1 cellular context compared by ENCODE assay signal in the genomic region with DNA sequence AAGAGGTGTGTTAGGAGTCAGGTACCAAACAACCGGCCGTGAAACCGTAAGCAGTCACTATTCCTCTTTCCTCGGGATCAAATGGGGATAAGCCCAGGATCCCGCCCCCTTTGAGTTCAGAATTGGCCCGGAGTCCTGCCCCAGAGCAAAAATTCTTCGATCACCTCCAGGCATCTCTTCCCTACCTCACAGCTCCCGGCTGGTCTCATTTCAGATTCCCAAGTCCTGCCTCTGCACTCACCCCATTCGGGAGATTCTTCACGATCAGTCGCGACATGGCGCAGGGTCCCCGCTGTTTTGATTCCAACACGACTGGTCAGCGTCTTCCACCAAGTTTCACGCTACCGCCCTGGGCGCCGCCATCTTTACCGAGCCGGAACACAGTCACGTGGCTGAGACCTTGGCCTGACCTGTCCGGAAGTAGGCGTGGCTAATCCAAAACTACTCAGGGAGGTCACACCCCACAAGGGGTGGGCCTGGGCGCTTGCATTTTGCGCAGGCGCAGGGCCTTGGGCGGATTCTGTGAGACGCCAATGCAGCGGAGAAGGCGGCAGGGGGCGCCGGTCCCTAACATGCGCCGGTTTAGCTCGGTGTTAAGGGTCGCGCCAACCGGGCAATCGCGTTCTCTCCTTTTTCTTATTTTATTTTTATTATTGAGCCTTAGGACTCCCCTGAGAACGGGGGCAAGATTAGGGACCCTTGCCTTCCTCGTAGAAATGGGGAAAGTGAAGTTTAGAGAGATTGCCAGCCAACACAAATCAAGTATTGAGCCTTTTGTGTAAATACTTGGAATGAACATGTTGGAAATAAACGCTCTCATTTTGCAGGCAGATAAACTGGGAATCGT.
A peak's percentile ranks its signal among the peaks of the same experiment; 100 is the strongest.
TF ChIP-seq lines count a peak whose summit lies in the region.

RBM19 (minus strand) TSS at position 375 of the 847 bp plus-strand sequence; CDS start at position 277, 98 bp downstream.

TF ChIP-seq in HepG2, 621 proteins besides CTCF, POLR2A, EP300 and RAD21 (continued from another document and continues in another):
- TF ChIP-seq ZSCAN5A (CRISPR knock-in tag; IDR thresholded peaks at IDR 0.05; ENCODE audit: borderline replicate concordance), result no peak; the same call in 1 of the 2 replicates
- TF ChIP-seq SP1 (IDR thresholded peaks at IDR 0.05), result no peak
- peak; percentile 91 for TF ChIP-seq SP1 (CRISPR knock-in tag; IDR thresholded peaks at IDR 0.05)
- no peak for TF ChIP-seq NFYB (CRISPR knock-in tag; IDR thresholded peaks at IDR 0.05)
- 0 out of 2 replicates have a peak, but pooled peaks have one; percentile 33 for TF ChIP-seq HIVEP1 (CRISPR knock-in tag; IDR thresholded peaks at IDR 0.05)
- TF ChIP-seq PHF8 (CRISPR knock-in tag; IDR thresholded peaks at IDR 0.05), result peak; percentile 74
- no peak for TF ChIP-seq GPN1 (CRISPR knock-in tag; IDR thresholded peaks at IDR 0.05; ENCODE audit: borderline replicate concordance)
- no peak for TF ChIP-seq ZNF460 (CRISPR knock-in tag; IDR thresholded peaks at IDR 0.05; ENCODE audit: borderline replicate concordance)
- TF ChIP-seq, protein P1, sequence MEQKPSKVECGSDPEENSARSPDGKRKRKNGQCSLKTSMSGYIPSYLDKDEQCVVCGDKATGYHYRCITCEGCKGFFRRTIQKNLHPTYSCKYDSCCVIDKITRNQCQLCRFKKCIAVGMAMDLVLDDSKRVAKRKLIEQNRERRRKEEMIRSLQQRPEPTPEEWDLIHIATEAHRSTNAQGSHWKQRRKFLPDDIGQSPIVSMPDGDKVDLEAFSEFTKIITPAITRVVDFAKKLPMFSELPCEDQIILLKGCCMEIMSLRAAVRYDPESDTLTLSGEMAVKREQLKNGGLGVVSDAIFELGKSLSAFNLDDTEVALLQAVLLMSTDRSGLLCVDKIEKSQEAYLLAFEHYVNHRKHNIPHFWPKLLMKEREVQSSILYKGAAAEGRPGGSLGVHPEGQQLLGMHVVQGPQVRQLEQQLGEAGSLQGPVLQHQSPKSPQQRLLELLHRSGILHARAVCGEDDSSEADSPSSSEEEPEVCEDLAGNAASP (CRISPR knock-in tag; IDR thresholded peaks at IDR 0.05; ENCODE audit: borderline replicate concordance), result peak; percentile 24; the same call in 1 of the 2 replicates
- peak; percentile 53; the same call in 1 of the 2 replicates for TF ChIP-seq ZFX (CRISPR knock-in tag; IDR thresholded peaks at IDR 0.05; ENCODE audit: low read depth)
- TF ChIP-seq ZNF441 (CRISPR knock-in tag; IDR thresholded peaks at IDR 0.05; ENCODE audit: borderline replicate concordance), result peak; percentile 67; the same call in 1 of the 2 replicates
- TF ChIP-seq SRY (CRISPR knock-in tag; IDR thresholded peaks at IDR 0.05), result 0 out of 2 replicates have a peak, but pooled peaks have one; percentile 33
- TF ChIP-seq IRF2 (CRISPR knock-in tag; IDR thresholded peaks at IDR 0.05), result no peak; the same call in none of the 2 replicates
- peak; percentile 95 for TF ChIP-seq GABPB1 (CRISPR knock-in tag; IDR thresholded peaks at IDR 0.05)
- TF ChIP-seq, protein P2, sequence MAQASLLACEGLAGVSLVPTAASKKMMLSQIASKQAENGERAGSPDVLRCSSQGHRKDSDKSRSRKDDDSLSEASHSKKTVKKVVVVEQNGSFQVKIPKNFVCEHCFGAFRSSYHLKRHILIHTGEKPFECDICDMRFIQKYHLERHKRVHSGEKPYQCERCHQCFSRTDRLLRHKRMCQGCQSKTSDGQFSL (CRISPR knock-in tag; IDR thresholded peaks at IDR 0.05), result no peak
- no peak for TF ChIP-seq KLF15 (CRISPR knock-in tag; IDR thresholded peaks at IDR 0.05; ENCODE audit: borderline replicate concordance)
- TF ChIP-seq, protein P3, sequence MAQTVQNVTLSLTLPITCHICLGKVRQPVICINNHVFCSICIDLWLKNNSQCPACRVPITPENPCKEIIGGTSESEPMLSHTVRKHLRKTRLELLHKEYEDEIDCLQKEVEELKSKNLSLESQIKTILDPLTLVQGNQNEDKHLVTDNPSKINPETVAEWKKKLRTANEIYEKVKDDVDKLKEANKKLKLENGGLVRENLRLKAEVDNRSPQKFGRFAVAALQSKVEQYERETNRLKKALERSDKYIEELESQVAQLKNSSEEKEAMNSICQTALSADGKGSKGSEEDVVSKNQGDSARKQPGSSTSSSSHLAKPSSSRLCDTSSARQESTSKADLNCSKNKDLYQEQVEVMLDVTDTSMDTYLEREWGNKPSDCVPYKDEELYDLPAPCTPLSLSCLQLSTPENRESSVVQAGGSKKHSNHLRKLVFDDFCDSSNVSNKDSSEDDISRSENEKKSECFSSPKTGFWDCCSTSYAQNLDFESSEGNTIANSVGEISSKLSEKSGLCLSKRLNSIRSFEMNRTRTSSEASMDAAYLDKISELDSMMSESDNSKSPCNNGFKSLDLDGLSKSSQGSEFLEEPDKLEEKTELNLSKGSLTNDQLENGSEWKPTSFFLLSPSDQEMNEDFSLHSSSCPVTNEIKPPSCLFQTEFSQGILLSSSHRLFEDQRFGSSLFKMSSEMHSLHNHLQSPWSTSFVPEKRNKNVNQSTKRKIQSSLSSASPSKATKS (CRISPR knock-in tag; IDR thresholded peaks at IDR 0.05), result no peak
- TF ChIP-seq DPF2 (CRISPR knock-in tag; IDR thresholded peaks at IDR 0.05; ENCODE audit: borderline replicate concordance, low read depth), result no peak
- no peak for TF ChIP-seq PBX3 (CRISPR knock-in tag; IDR thresholded peaks at IDR 0.05; ENCODE audit: borderline replicate concordance)
- TF ChIP-seq FOSL2 (CRISPR knock-in tag; IDR thresholded peaks at IDR 0.05), result no peak; the same call in 1 of the 2 replicates
- no peak for TF ChIP-seq ZNF773 (CRISPR knock-in tag; IDR thresholded peaks at IDR 0.05; ENCODE audit: borderline replicate concordance)
- peak; percentile 83; the same call in 1 of the 2 replicates for TF ChIP-seq DMAP1 (CRISPR knock-in tag; IDR thresholded peaks at IDR 0.05)
- no peak for TF ChIP-seq DNMT1 (CRISPR knock-in tag; IDR thresholded peaks at IDR 0.05)
- peak; percentile 63; the same call in 1 of the 2 replicates for TF ChIP-seq PITX1 (CRISPR knock-in tag; IDR thresholded peaks at IDR 0.05)
- TF ChIP-seq KDM1A (CRISPR knock-in tag; IDR thresholded peaks at IDR 0.05), result no peak
- peak; percentile 75 for TF ChIP-seq POLR2G (IDR thresholded peaks at IDR 0.05; ENCODE audit: low read depth, low read length)
- TF ChIP-seq KDM2A (CRISPR knock-in tag; IDR thresholded peaks at IDR 0.05; ENCODE audit: borderline replicate concordance, low read depth), result peak; percentile 75; the same call in 1 of the 2 replicates
- peak; percentile 31; the same call in 1 of the 2 replicates for TF ChIP-seq ZMYM3 (CRISPR knock-in tag; IDR thresholded peaks at IDR 0.05)
- peak; percentile 15; the same call in 1 of the 2 replicates for TF ChIP-seq FOXO1 (CRISPR knock-in tag; IDR thresholded peaks at IDR 0.05)
- peak; percentile 9; the same call in 1 of the 2 replicates for TF ChIP-seq ZNF644 (CRISPR knock-in tag; IDR thresholded peaks at IDR 0.05; ENCODE audit: low read depth)
- no peak for TF ChIP-seq ZNF546 (CRISPR knock-in tag; conservative IDR thresholded peaks at IDR 0.05)
- TF ChIP-seq ZNF629 (CRISPR knock-in tag; conservative IDR thresholded peaks at IDR 0.05), result 0 out of 2 replicates have a peak, but pooled peaks have one; percentile 11
- no peak for TF ChIP-seq ZNF468 (CRISPR knock-in tag; IDR thresholded peaks at IDR 0.05)
- 0 out of 2 replicates have a peak, but pooled peaks have one; percentile 45 for TF ChIP-seq PRDM10 (CRISPR knock-in tag; IDR thresholded peaks at IDR 0.05; ENCODE audit: low read depth)
- TF ChIP-seq MAFK (conservative IDR thresholded peaks at IDR 0.05 in 1 of 2, IDR thresholded peaks at IDR 0.05 in 1 of 2; ENCODE audit: low read length in 2 of 2), result peak in 1 of 2 experiments; percentile 21; a peak in 1 of 4 replicates
- 0 out of 2 replicates have a peak, but pooled peaks have one; percentile 32 for TF ChIP-seq RFXAP (CRISPR knock-in tag; IDR thresholded peaks at IDR 0.05; ENCODE audit: borderline replicate concordance)
- no peak for TF ChIP-seq PAF1 (CRISPR knock-in tag; IDR thresholded peaks at IDR 0.05)
- TF ChIP-seq, protein P4, sequence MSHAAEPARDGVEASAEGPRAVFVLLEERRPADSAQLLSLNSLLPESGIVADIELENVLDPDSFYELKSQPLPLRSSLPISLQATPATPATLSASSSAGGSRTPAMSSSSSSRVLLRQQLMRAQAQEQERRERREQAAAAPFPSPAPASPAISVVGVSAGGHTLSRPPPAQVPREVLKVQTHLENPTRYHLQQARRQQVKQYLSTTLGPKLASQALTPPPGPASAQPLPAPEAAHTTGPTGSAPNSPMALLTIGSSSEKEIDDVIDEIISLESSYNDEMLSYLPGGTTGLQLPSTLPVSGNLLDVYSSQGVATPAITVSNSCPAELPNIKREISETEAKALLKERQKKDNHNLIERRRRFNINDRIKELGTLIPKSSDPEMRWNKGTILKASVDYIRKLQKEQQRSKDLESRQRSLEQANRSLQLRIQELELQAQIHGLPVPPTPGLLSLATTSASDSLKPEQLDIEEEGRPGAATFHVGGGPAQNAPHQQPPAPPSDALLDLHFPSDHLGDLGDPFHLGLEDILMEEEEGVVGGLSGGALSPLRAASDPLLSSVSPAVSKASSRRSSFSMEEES (CRISPR knock-in tag; IDR thresholded peaks at IDR 0.05), result peak; percentile 72
- peak; percentile 50 for TF ChIP-seq AGO1 (IDR thresholded peaks at IDR 0.05; ENCODE audit: low read depth, low read length, poor library complexity, severe bottlenecking)
- TF ChIP-seq, protein P5, sequence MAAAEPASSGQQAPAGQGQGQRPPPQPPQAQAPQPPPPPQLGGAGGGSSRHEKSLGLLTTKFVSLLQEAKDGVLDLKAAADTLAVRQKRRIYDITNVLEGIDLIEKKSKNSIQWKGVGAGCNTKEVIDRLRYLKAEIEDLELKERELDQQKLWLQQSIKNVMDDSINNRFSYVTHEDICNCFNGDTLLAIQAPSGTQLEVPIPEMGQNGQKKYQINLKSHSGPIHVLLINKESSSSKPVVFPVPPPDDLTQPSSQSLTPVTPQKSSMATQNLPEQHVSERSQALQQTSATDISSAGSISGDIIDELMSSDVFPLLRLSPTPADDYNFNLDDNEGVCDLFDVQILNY (CRISPR knock-in tag; conservative IDR thresholded peaks at IDR 0.05), result no peak
- TF ChIP-seq ERF (CRISPR knock-in tag; IDR thresholded peaks at IDR 0.05), result peak; percentile 21; the same call in 1 of the 2 replicates
- TF ChIP-seq HDAC2 (CRISPR knock-in tag; IDR thresholded peaks at IDR 0.05), result peak; percentile 91
- TF ChIP-seq SALL2 (CRISPR knock-in tag; IDR thresholded peaks at IDR 0.05), result no peak
- TF ChIP-seq MLLT10 (CRISPR knock-in tag; IDR thresholded peaks at IDR 0.05), result no peak
- TF ChIP-seq ZBTB8A (CRISPR knock-in tag; IDR thresholded peaks at IDR 0.05; ENCODE audit: borderline replicate concordance, low read depth), result no peak
